In genomic region chr20:41277049-41277448, GRCh38 we compare ENCODE assay signal across 15 cellular contexts. TPM values are rescaled to one million over a fixed set of nuclear protein-coding genes. Genes with fewer than 3 reads are reported as not detected.
DNase-seq lines count a peak whose midpoint lies in the region; ATAC-seq, FAIRE-seq and TF ChIP-seq lines count a peak whose summit lies in the region.
"Had no signal": no experiment of that assay in that cellular context is flagged by ENCODE, and none has a peak within 500 bp of the region (broad histone marks: within the 10 kb centered on the region; RNA-seq: fewer than 3 reads in every experiment).

No MANE protein-coding gene starts in this region.

- no peak overlapping the region for H2AFZ ChIP-seq in K562 (ENCODE audit: low read depth, low read length)
- H2AFZ ChIP-seq in osteoblast (ENCODE audit: low read length): no peak overlapping the region

- intact Hi-C loops in heart left ventricle (cut with DNase I) (loop anchor here in 1 of 10 donors (5.0 kb wide), 1 partner anchor 35 kb away; no protein-coding TSS in a partner anchor), cardiac septum (cut with DNase I) (no loop called here), K562 (cut with micrococcal nuclease) (no loop called here), pancreas (cut with DNase I) (no loop called here)

- TF ChIP-seq RAD21 in K562 (CRISPR knock-in tag; conservative IDR thresholded peaks at IDR 0.05 in 1 of 2, IDR thresholded peaks at IDR 0.05 in 1 of 2): no peak

- in situ Hi-C loops in K562 (cut with MboI): no loop called here

- TF ChIP-seq EP300 in K562 (IDR thresholded peaks at IDR 0.05; ENCODE audit: low read length) (no peak), tibial nerve (IDR thresholded peaks at IDR 0.05) (no peak)

- POLR2A ChIA-PET in K562 (lab: Yijun Ruan, JAX): no interaction called here

- H3K36me3 ChIP-seq in heart left ventricle (no peaks in the 10 kb centered on the region), K562 (ENCODE audit: control insufficient read depth, insufficient read depth, low read length) (no peaks in the 10 kb centered on the region), osteoblast (ENCODE audit: insufficient read depth, low read length) (no peaks in the 10 kb centered on the region), tibial nerve (no peaks in the 10 kb centered on the region), pancreas (no peaks in the 10 kb centered on the region)
- H3K36me3 ChIP-seq: BE2C had no signal

- peaks cover 6 to 58% (median 34%) of the 10 kb centered on the region in 12 donors for H3K4me1 ChIP-seq in heart left ventricle
- H3K4me1 ChIP-seq in K562 (replicated peaks in 1 of 2; ENCODE audit: control insufficient read depth in 2 of 2, insufficient read depth in 2 of 2, low read length in 2 of 2): no peaks in the 10 kb centered on the region
- peaks cover 24% of the 10 kb centered on the region for H3K4me1 ChIP-seq in osteoblast (ENCODE audit: insufficient read depth, low read length)
- peaks cover 0 to 43% (median 15%) of the 10 kb centered on the region in 4 donors for H3K4me1 ChIP-seq in tibial nerve
- peaks cover 0 to 11% (median 9%) of the 10 kb centered on the region in 3 donors for H3K4me1 ChIP-seq in pancreas

- 90 to 94% (median 91%) methylated on average over 3 of the region's 3 CpGs for WGBS in heart left ventricle, 4 donors
- 46% methylated on average over 3 of the region's 3 CpGs for WGBS in K562 (ENCODE audit: insufficient coverage, low coverage, missing lambda C conversion rate)
- 89 to 95% methylated on average over 3 of the region's 3 CpGs for WGBS in tibial nerve, 2 donors
- 74 to 87% methylated on average over 3 of the region's 3 CpGs for WGBS in pancreas, 2 donors

- FAIRE-seq in K562 (lab: Jason Lieb, UNC) (no peak), pancreas (lab: Jason Lieb, UNC) (no peak)
- FAIRE-seq: GM19239 had no signal

- no peak for DNase-seq in heart left ventricle
- DNase-seq in cardiac septum (ENCODE audit: low spot score): no peak
- no peak for DNase-seq in K562 (ENCODE audit: extremely low read depth in 1 of 4, low spot score in 3 of 4)
- no peak for DNase-seq in osteoblast (ENCODE audit: insufficient read length, low spot score, missing footprints)
- no peak for DNase-seq in tibial nerve (ENCODE audit: low spot score in 2 of 2)
- DNase-seq in pancreas: no peak
- DNase-seq in kidney tubule cell (ENCODE audit: low spot score): no peak
- DNase-seq: BE2C; CD4-positive, alpha-beta T cell; NCI-H1092; NCI-H524 had no signal

- ATAC-seq in heart left ventricle (no peak), K562 (no peak), GM21825 (IDR thresholded peaks at IDR 0.05; ENCODE audit: unreplicated experiment) (no peak), pancreas (no peak)
- ATAC-seq: Panc1 had no signal

- H3K79me2 ChIP-seq in K562 (ENCODE audit: control insufficient read depth, insufficient read depth, low read length) (no peaks in the 10 kb centered on the region), osteoblast (ENCODE audit: insufficient read depth, low read length) (peaks cover 83% of the 10 kb centered on the region)

- H4K20me1 ChIP-seq in K562 (replicated peaks; ENCODE audit: control insufficient read depth, insufficient read depth, low read length): no peaks in the 10 kb centered on the region
- no peaks in the 10 kb centered on the region for H4K20me1 ChIP-seq in osteoblast (ENCODE audit: insufficient read depth, low read length)

- TF ChIP-seq POLR2A in heart left ventricle (IDR thresholded peaks at IDR 0.05) (no peak), K562 (conservative IDR thresholded peaks at IDR 0.05) (no peak), tibial nerve (IDR thresholded peaks at IDR 0.05) (no peak)

- no TSS peak for BruUV-seq in K562 (replicated peaks; lab: Mats Ljungman, UMichigan)

- CTCF ChIA-PET in K562 (lab: Yijun Ruan, JAX; ENCODE audit: low intra/inter-chr PET ratio): no interaction called here

- H3K4me2 ChIP-seq in K562 (ENCODE audit: insufficient read depth, low read length) (no peak overlapping the region), osteoblast (ENCODE audit: insufficient read depth, low read length) (peak overlapping the region; percentile 80)

- H3K9me1 ChIP-seq in K562 (ENCODE audit: control insufficient read depth, insufficient read depth, low read length): no peaks in the 10 kb centered on the region

- H3K27me3 ChIP-seq in heart left ventricle: no peaks in the 10 kb centered on the region
- H3K27me3 ChIP-seq in K562 (ENCODE audit: control insufficient read depth in 2 of 2, insufficient read depth in 2 of 2, low read length in 2 of 2): no peaks in the 10 kb centered on the region
- H3K27me3 ChIP-seq in osteoblast (ENCODE audit: insufficient read depth, low read length): no peaks in the 10 kb centered on the region
- no peaks in the 10 kb centered on the region for H3K27me3 ChIP-seq in tibial nerve
- H3K27me3 ChIP-seq in pancreas: no peaks in the 10 kb centered on the region
- H3K27me3 ChIP-seq: BE2C had no signal

- TF ChIP-seq CTCF in heart left ventricle (IDR thresholded peaks at IDR 0.05) (no peak), K562 (IDR thresholded peaks at IDR 0.05 in 2 of 3, conservative IDR thresholded peaks at IDR 0.05 in 1 of 3; ENCODE audit: insufficient read depth in 2 of 3, low read depth in 1 of 3, low read length in 3 of 3) (no peak), osteoblast (IDR thresholded peaks at IDR 0.05; ENCODE audit: extremely low read depth, low read depth, low read length) (no peak), tibial nerve (IDR thresholded peaks at IDR 0.05) (no peak), pancreas (IDR thresholded peaks at IDR 0.05) (no peak)

- H3K4me3 ChIP-seq in heart left ventricle (peak overlapping the region in 1 of 12 donors; percentile 15), K562 (no peak overlapping the region), osteoblast (ENCODE audit: insufficient read depth, low read length) (no peak overlapping the region), tibial nerve (no peak overlapping the region), pancreas (no peak overlapping the region)

- peak overlapping the region; percentile 39 to 80 (median 67) for H3K27ac ChIP-seq in heart left ventricle
- no peak overlapping the region for H3K27ac ChIP-seq in K562 (ENCODE audit: extremely low read depth, low read depth, low read length)
- peak overlapping the region; percentile 66 for H3K27ac ChIP-seq in osteoblast (ENCODE audit: low read depth, low read length)
- H3K27ac ChIP-seq in tibial nerve: peak overlapping the region in 3 of 4 donors; percentile 44 to 87 (median 71)
- no peak overlapping the region for H3K27ac ChIP-seq in pancreas
- H3K27ac ChIP-seq: 22Rv1 had no signal

- no peak overlapping the region for H3K9ac ChIP-seq in K562 (ENCODE audit: insufficient read depth in 1 of 2, low read depth in 2 of 2, low read length in 2 of 2)

- no peaks in the 10 kb centered on the region for H3K9me3 ChIP-seq in heart left ventricle
- H3K9me3 ChIP-seq in K562 (replicated peaks; ENCODE audit: control insufficient read depth, insufficient read depth, low read depth, low read length): no peaks in the 10 kb centered on the region
- H3K9me3 ChIP-seq in osteoblast (ENCODE audit: low read depth, low read length): no peaks in the 10 kb centered on the region
- H3K9me3 ChIP-seq in tibial nerve: no peaks in the 10 kb centered on the region
- H3K9me3 ChIP-seq in pancreas: no peaks in the 10 kb centered on the region
- H3K9me3 ChIP-seq: BE2C had no signal

TF ChIP-seq in K562, 482 proteins besides CTCF, POLR2A, EP300 and RAD21:
- TF ChIP-seq E2F5 (CRISPR knock-in tag; IDR thresholded peaks at IDR 0.05) (no peak), RBM25 (IDR thresholded peaks at IDR 0.05; ENCODE audit: low read depth, low read length, severe bottlenecking) (peak; percentile 34), POLR3G (IDR thresholded peaks at IDR 0.05; ENCODE audit: extremely low read depth, insufficient read length, insufficient replicate concordance) (no peak), ZNF121 (CRISPR knock-in tag; conservative IDR thresholded peaks at IDR 0.05) (peak; percentile 40; the same call in 1 of the 2 replicates)

RNA-seq across cellular contexts. Expression of gene ZHX3, which starts 40.5 kb away (rescaled TPM):
- total RNA-seq in heart left ventricle: 10 to 100 TPM; 26.3 to 43.9 (median 33.1) TPM
- polyA plus RNA-seq in heart left ventricle: 10 to 100 TPM; 10.9 to 17.2 TPM
- total RNA-seq in cardiac septum: 33.2 TPM
- 11.4 and 16.1 TPM in 2 replicates for total RNA-seq in K562 (2011; cell fraction: chromatin; rRNA removed; ENCODE audit: low replicate concordance)
- 5.2 and 6.6 TPM in 2 replicates for total RNA-seq in K562 (2011; cell fraction: nucleolus; rRNA removed)
- 9.6 and 10.9 TPM in 2 replicates for total RNA-seq in K562 (2011; cell fraction: nucleoplasm; rRNA removed)
- 3.7 and 6.0 TPM in 2 replicates for total RNA-seq in K562 (2014; rRNA removed)
- 6.9 and 7.1 TPM in 2 replicates for total RNA-seq in K562 (2014; rRNA removed; fragmentation: Illumina TruSeq; extraction: Trizol)
- 5.5 and 6.1 TPM in 2 replicates for total RNA-seq in K562 (2015; rRNA removed; fragmentation: Illumina TruSeq; extraction: Trizol)
- total RNA-seq in K562 (2021): 14.6 and 14.8 TPM in 2 replicates
- polyA plus RNA-seq in K562 (2011; rRNA removed): 4.9 and 5.7 TPM in 2 replicates
- 4.1 and 4.4 TPM in 2 replicates for polyA plus RNA-seq in K562 (2011; cell fraction: cytosol; rRNA removed)
- 5.9 and 6.0 TPM in 2 replicates for polyA plus RNA-seq in K562 (2011; cell fraction: nucleus; rRNA removed)
- 4.7 and 4.8 TPM in 2 replicates for polyA plus RNA-seq in K562 (2012)
- polyA plus RNA-seq in K562 (2014; fragmentation: Illumina TruSeq; extraction: Trizol): 7.4 and 7.9 TPM in 2 replicates
- 1 to 10 TPM in 1 of 2 experiments, under 1 TPM in 1; 0.80 to 1.4 TPM for polyA plus RNA-seq in K562 (2014; fragmentation: Nextera tagmentation; extraction: Ambion mirVana)
- polyA plus RNA-seq in K562 (2014; rRNA removed): 3.5 and 4.6 TPM in 2 replicates
- polyA minus RNA-seq in K562 (2011; rRNA and poly(A)+ RNA removed): 9.0 and 10.6 TPM in 2 replicates
- 4.0 and 5.6 TPM in 2 replicates for polyA minus RNA-seq in K562 (2011; cell fraction: cytosol; rRNA and poly(A)+ RNA removed)
- polyA minus RNA-seq in K562 (2011; cell fraction: nucleus; rRNA and poly(A)+ RNA removed): 4.0 and 6.7 TPM in 2 replicates
- total RNA-seq in osteoblast: 35.4 and 36.6 TPM in 2 replicates
- 10 to 100 TPM; 47.1 to 58.6 (median 50.7) TPM for total RNA-seq in tibial nerve
- 10 to 100 TPM; 10.9 to 17.3 (median 13.9) TPM for total RNA-seq in pancreas
- 1 to 10 TPM; 7.9 to 8.2 TPM for polyA plus RNA-seq in pancreas

Comparison
In these comparisons a context has a peak if more than half of its experiments do, and no peak if none do; other contexts are left out.
1. H3K27ac ChIP-seq: peak in heart left ventricle (12 of 12), osteoblast (single experiment) and tibial nerve (3 of 4); none in K562 (single experiment) and pancreas (0 of 4).